In genomic region chr10:123751340-123751739, GRCh38 we compare ENCODE assay signal across 39 cellular contexts.
"Had no signal": no experiment of that assay in that cellular context is flagged by ENCODE, and none has a peak within 500 bp of the region (broad histone marks: within the 10 kb centered on the region; RNA-seq: fewer than 3 reads in every experiment).

No MANE protein-coding gene starts in this region.

- DNase-seq: activated effector memory CD4-positive, alpha-beta T cell treated with anti-CD3 and anti-CD28 coated beads, Interleukin-2, amount 50 U/mL, for 16 hours; activated effector memory CD4-positive, alpha-beta T cell treated with Interleukin-2 at 50 U/mL for 16 hours; activated gamma-delta T cell; activated gamma-delta T cell treated with Interleukin-2 at 50 U/mL for 16 hours; activated naive CD4-positive, alpha-beta T cell; activated naive CD4-positive, alpha-beta T cell treated with anti-CD3 and anti-CD28 coated beads for 36 hours; activated naive CD4-positive, alpha-beta T cell treated with anti-CD3 and anti-CD28 coated beads, Interleukin-2, amount 10 ng/mL, durations not matched to agents 7 days and 5 days; activated naive CD4-positive, alpha-beta T cell treated with anti-CD3 and anti-CD28 coated beads, Interleukin-2, amount 50 U/mL, for 16 hours; activated naive CD4-positive, alpha-beta T cell treated with Interleukin-2 at 50 U/mL for 16 hours; activated naive CD8-positive, alpha-beta T cell treated with anti-CD3 and anti-CD28 coated beads for 36 hours; activated naive CD8-positive, alpha-beta T cell treated with anti-CD3 and anti-CD28 coated beads, Interleukin-2, amount 10 ng/mL, durations not matched to agents 7 days and 5 days; activated naive CD8-positive, alpha-beta T cell treated with anti-CD3 and anti-CD28 coated beads, Interleukin-2, amount 50 U/mL, for 24 hours; activated T-cell treated with anti-CD3 and anti-CD28 coated beads for 4 hours; activated T-cell treated with anti-CD3 and anti-CD28 coated beads, Interleukin-2, amount 50 U/mL, for 1 hour; activated T-cell treated with anti-CD3 and anti-CD28 coated beads, Interleukin-2, amount 50 U/mL, for 24 hours; activated T-cell treated with anti-CD3 and anti-CD28 coated beads, Interleukin-2, amount 50 U/mL, for 4 hours; activated T-cell treated with anti-CD3 and anti-CD28 coated beads, Interleukin-2, amount 50 U/mL, for 48 hours; activated T-cell treated with anti-CD3 and anti-CD28 coated beads, Interleukin-2, amount 50 U/mL, for 72 hours; adrenal gland; amniotic stem cell; amygdala; anterior cingulate cortex; aorta; body of pancreas; brain microvascular endothelial cell; caudate nucleus; central memory CD4-positive, alpha-beta T cell; cerebellar nuclear complex had no signal

- H3K36me3 ChIP-seq: adrenal gland, brain microvascular endothelial cell, breast epithelium, cardiac muscle cell had no signal

- H3K4me3 Mint-ChIP-seq: activated naive CD4-positive, alpha-beta T cell treated with anti-CD3 and anti-CD28 coated beads for 36 hours; activated naive CD4-positive, alpha-beta T cell treated with anti-CD3 and anti-CD28 coated beads, Interleukin-2, amount 10 ng/mL, durations not matched to agents 7 days and 5 days; activated naive CD4-positive, alpha-beta T cell treated with anti-CD3 and anti-CD28 coated beads, Interleukin-2, amount 50 U/mL, for 24 hours; activated naive CD8-positive, alpha-beta T cell; activated naive CD8-positive, alpha-beta T cell treated with anti-CD3 and anti-CD28 coated beads for 36 hours; activated naive CD8-positive, alpha-beta T cell treated with anti-CD3 and anti-CD28 coated beads, Interleukin-2, amount 10 ng/mL, durations not matched to agents 7 days and 5 days; activated naive CD8-positive, alpha-beta T cell treated with anti-CD3 and anti-CD28 coated beads, Interleukin-2, amount 50 U/mL, for 24 hours; activated T-cell treated with anti-CD3 and anti-CD28 coated beads, Interleukin-2, amount 50 U/mL, for 24 hours; activated T-cell treated with anti-CD3 and anti-CD28 coated beads, Interleukin-2, amount 50 U/mL, for 4 hours; activated T-cell treated with anti-CD3 and anti-CD28 coated beads, Interleukin-2, amount 50 U/mL, for 72 hours; activated T-helper 1 cell treated with anti-CD3 and anti-CD28 coated beads, Interleukin-12 subunit alpha, Interleukin-12 subunit beta, Interleukin-2, Interleukin-4 antibody, amounts not matched to agents 30 ng/mL and 10 ng/mL and 1 ng/mL, durations not matched to agents 14 hours and 24 hours and 36 hours; activated T-helper 17 cell treated with anti-CD3 and anti-CD28 coated beads, Interleukin-2, amount 50 U/mL, for 72 hours; brain; central memory CD8-positive, alpha-beta T cell had no signal

- H3K27me3 ChIP-seq: adrenal gland, ascending aorta, body of pancreas, brain microvascular endothelial cell, breast epithelium had no signal

- H3K9me3 Mint-ChIP-seq: activated naive CD4-positive, alpha-beta T cell treated with anti-CD3 and anti-CD28 coated beads for 36 hours; activated naive CD4-positive, alpha-beta T cell treated with anti-CD3 and anti-CD28 coated beads, Interleukin-2, amount 50 U/mL, for 24 hours; activated naive CD8-positive, alpha-beta T cell treated with anti-CD3 and anti-CD28 coated beads for 36 hours; activated T-cell treated with anti-CD3 and anti-CD28 coated beads, Interleukin-2, amount 50 U/mL, for 24 hours; activated T-cell treated with anti-CD3 and anti-CD28 coated beads, Interleukin-2, amount 50 U/mL, for 4 hours; activated T-helper 1 cell treated with anti-CD3 and anti-CD28 coated beads, Interleukin-12 subunit alpha, Interleukin-12 subunit beta, Interleukin-2, Interleukin-4 antibody, amounts not matched to agents 30 ng/mL and 10 ng/mL and 1 ng/mL, durations not matched to agents 14 hours and 24 hours and 36 hours; activated T-helper 2 cell treated with anti-CD3 and anti-CD28 coated beads, Interferon-gamma antibody, Interleukin-2, Interleukin-4, amounts not matched to agents 10 μg/mL and 5 μg/mL and 100 μg/mL, durations not matched to agents 14 hours and 24 hours and 36 hours had no signal

- H3K4me3 ChIP-seq: adrenal gland, ascending aorta, body of pancreas, breast epithelium, cardiac muscle cell had no signal

- H3K27ac Mint-ChIP-seq: activated naive CD4-positive, alpha-beta T cell treated with anti-CD3 and anti-CD28 coated beads for 36 hours; activated naive CD4-positive, alpha-beta T cell treated with anti-CD3 and anti-CD28 coated beads, Interleukin-2, amount 10 ng/mL, durations not matched to agents 7 days and 5 days; activated naive CD4-positive, alpha-beta T cell treated with anti-CD3 and anti-CD28 coated beads, Interleukin-2, amount 50 U/mL, for 24 hours; activated naive CD4-positive, alpha-beta T cell treated with anti-CD3 and anti-CD28 coated beads, Interleukin-2, amount 50 U/mL, for 72 hours; activated naive CD8-positive, alpha-beta T cell; activated naive CD8-positive, alpha-beta T cell treated with anti-CD3 and anti-CD28 coated beads for 36 hours; activated naive CD8-positive, alpha-beta T cell treated with anti-CD3 and anti-CD28 coated beads, Interleukin-2, amount 10 ng/mL, durations not matched to agents 7 days and 5 days; activated naive CD8-positive, alpha-beta T cell treated with anti-CD3 and anti-CD28 coated beads, Interleukin-2, amount 50 U/mL, for 24 hours; activated T-cell treated with anti-CD3 and anti-CD28 coated beads, Interleukin-2, amount 50 U/mL, for 24 hours; activated T-cell treated with anti-CD3 and anti-CD28 coated beads, Interleukin-2, amount 50 U/mL, for 72 hours; activated T-helper 1 cell treated with anti-CD3 and anti-CD28 coated beads, Interleukin-12 subunit alpha, Interleukin-12 subunit beta, Interleukin-2, Interleukin-4 antibody, amounts not matched to agents 30 ng/mL and 10 ng/mL and 1 ng/mL, durations not matched to agents 14 hours and 24 hours and 36 hours; activated T-helper 17 cell treated with anti-CD3 and anti-CD28 coated beads, Interleukin-2, amount 50 U/mL, for 72 hours; activated T-helper 2 cell treated with anti-CD3 and anti-CD28 coated beads, Interferon-gamma antibody, Interleukin-2, Interleukin-4, amounts not matched to agents 10 μg/mL and 5 μg/mL and 100 μg/mL, durations not matched to agents 14 hours and 24 hours and 36 hours had no signal

- H3K36me3 Mint-ChIP-seq: activated naive CD4-positive, alpha-beta T cell treated with anti-CD3 and anti-CD28 coated beads, Interleukin-2, amount 10 ng/mL, durations not matched to agents 7 days and 5 days; activated naive CD4-positive, alpha-beta T cell treated with anti-CD3 and anti-CD28 coated beads, Interleukin-2, amount 50 U/mL, for 24 hours; activated naive CD8-positive, alpha-beta T cell; activated naive CD8-positive, alpha-beta T cell treated with anti-CD3 and anti-CD28 coated beads for 36 hours; activated naive CD8-positive, alpha-beta T cell treated with anti-CD3 and anti-CD28 coated beads, Interleukin-2, amount 10 ng/mL, durations not matched to agents 7 days and 5 days; brain had no signal

- H3K9me3 ChIP-seq: adrenal gland, ascending aorta, breast epithelium had no signal

- H3K27me3 Mint-ChIP-seq: activated naive CD4-positive, alpha-beta T cell treated with anti-CD3 and anti-CD28 coated beads, Interleukin-2, amount 10 ng/mL, durations not matched to agents 7 days and 5 days had no signal

- H3K4me1 ChIP-seq: adrenal gland, ascending aorta, body of pancreas, breast epithelium had no signal

- ATAC-seq: activated naive CD4-positive, alpha-beta T cell treated with anti-CD3 and anti-CD28 coated beads, Interleukin-2, amount 50 U/mL, for 72 hours; activated naive CD8-positive, alpha-beta T cell treated with anti-CD3 and anti-CD28 coated beads, Interleukin-2, amount 50 U/mL, for 24 hours; activated T-cell treated with anti-CD3 and anti-CD28 coated beads, Interleukin-2, amount 50 U/mL, for 4 hours; activated T-cell treated with anti-CD3 and anti-CD28 coated beads, Interleukin-2, amount 50 U/mL, for 72 hours; activated T-helper 17 cell treated with anti-CD3 and anti-CD28 coated beads, Interleukin-2, amount 50 U/mL, for 72 hours; body of pancreas had no signal

- H3K4me1 Mint-ChIP-seq: activated naive CD4-positive, alpha-beta T cell treated with anti-CD3 and anti-CD28 coated beads, Interleukin-2, amount 10 ng/mL, durations not matched to agents 7 days and 5 days; activated naive CD4-positive, alpha-beta T cell treated with anti-CD3 and anti-CD28 coated beads, Interleukin-2, amount 50 U/mL, for 24 hours; activated naive CD8-positive, alpha-beta T cell treated with anti-CD3 and anti-CD28 coated beads for 36 hours; activated naive CD8-positive, alpha-beta T cell treated with anti-CD3 and anti-CD28 coated beads, Interleukin-2, amount 10 ng/mL, durations not matched to agents 7 days and 5 days; activated naive CD8-positive, alpha-beta T cell treated with anti-CD3 and anti-CD28 coated beads, Interleukin-2, amount 50 U/mL, for 24 hours; activated T-helper 17 cell treated with anti-CD3 and anti-CD28 coated beads, Interleukin-2, amount 50 U/mL, for 72 hours; central memory CD8-positive, alpha-beta T cell had no signal

- H3K27ac ChIP-seq: adrenal gland, ascending aorta, body of pancreas, brain microvascular endothelial cell, breast epithelium, cardiac muscle cell had no signal
